Comparison of ENCODE assay signal across 8 cellular contexts in genomic region chr12:111406474-111407370, GRCh38. TPM values are rescaled to one million over a fixed set of nuclear protein-coding genes. Genes with fewer than 3 reads are reported as not detected.
A peak's percentile ranks its signal among the peaks of the same experiment; 100 is the strongest.
DNase-seq lines count a peak whose midpoint lies in the region; ATAC-seq and TF ChIP-seq lines count a peak whose summit lies in the region.

No MANE protein-coding gene starts in this region.

- H3T11ph ChIP-seq in H9 (ENCODE audit: low read length) = no peak overlapping the region

- H3K4me1 ChIP-seq in H9 (ENCODE audit: insufficient read depth, low read length) (peaks cover 3% of the 10 kb centered on the region; the same call in 1 of the 2 replicates), colonic mucosa (peaks cover 21% of the 10 kb centered on the region), mononuclear cell (ENCODE audit: insufficient read depth, low read length) (peaks cover 79% of the 10 kb centered on the region)

- H3K4ac ChIP-seq in H9 (ENCODE audit: low read depth, low read length) = no peak overlapping the region

- H4K5ac ChIP-seq in H9 (ENCODE audit: insufficient read length, low read depth, low read length) = no peak overlapping the region

- no peak overlapping the region for H2BK120ac ChIP-seq in H9 (ENCODE audit: low read depth, low read length, poor library complexity, severe bottlenecking)

- no peak overlapping the region; a peak in 1 of 7 replicates for H3K27ac Mint-ChIP-seq in H9

- no CpG with 5 or more reads among the region's 32 CpGs for WGBS in H9 (ENCODE audit: extremely low coverage, insufficient read length, low lambda C conversion rate)

- no peaks in the 10 kb centered on the region for H3K27me3 ChIP-seq in H9 (ENCODE audit: insufficient read depth, low read length)
- H3K27me3 ChIP-seq in colonic mucosa = no peaks in the 10 kb centered on the region
- H3K27me3 ChIP-seq in mononuclear cell (ENCODE audit: insufficient read depth, low read length) = no peaks in the 10 kb centered on the region

- H3K79me1 ChIP-seq in H9 (ENCODE audit: insufficient read depth, low read depth, low read length, poor library complexity, severe bottlenecking) = peaks cover 8% of the 10 kb centered on the region

- no peaks in the 10 kb centered on the region; a peak in 1 of 5 replicates for H3K9me3 Mint-ChIP-seq in H9

- H2BK20ac ChIP-seq in H9 (ENCODE audit: low read depth, low read length, poor library complexity, severe bottlenecking) = no peak overlapping the region

- H3K27ac ChIP-seq in H9 (ENCODE audit: insufficient read length, low read depth, low read length) (no peak overlapping the region), colonic mucosa (peak overlapping the region; percentile 84), temporal lobe (ENCODE audit: low read depth, low read length) (peak overlapping the region; percentile 50)

- no peak overlapping the region for H3K18ac ChIP-seq in H9 (ENCODE audit: insufficient read length, low read depth, low read length)

- H3K4me3 ChIP-seq in colonic mucosa (peak overlapping the region; percentile 92), mononuclear cell (ENCODE audit: low read length) (peak overlapping the region; percentile 96)

- no peak overlapping the region for H3K23ac ChIP-seq in H9 (ENCODE audit: insufficient read length, low read depth, low read length)

- peaks cover 13% of the 10 kb centered on the region for H3K23me2 ChIP-seq in H9 (ENCODE audit: insufficient read length, low read depth, low read length, poor library complexity, severe bottlenecking)

- H2BK12ac ChIP-seq in H9 (ENCODE audit: insufficient read length, low read depth, low read length) = no peak overlapping the region

- H3K56ac ChIP-seq in H9 (ENCODE audit: insufficient read length, low read depth, low read length) = no peak overlapping the region

- peaks cover 44 to 53% of the 10 kb centered on the region in 2 experiments for H3K4me1 Mint-ChIP-seq in H9

- no peaks in the 10 kb centered on the region for H3K36me3 Mint-ChIP-seq in H9 (ENCODE audit: insufficient read depth in 1 of 3, low read depth in 3 of 3)

- H3K4me3 Mint-ChIP-seq in H9 = peak overlapping the region; percentile 81 to 92

- H3K14ac ChIP-seq in H9 (ENCODE audit: insufficient read depth, low read length) = peak overlapping the region; percentile 52; the same call in 1 of the 2 replicates

- H2BK5ac ChIP-seq in H9 (ENCODE audit: insufficient read length, low read length) = no peak overlapping the region

- no peaks in the 10 kb centered on the region; the same call in none of the 2 replicates for H3K27me3 Mint-ChIP-seq in H9 (ENCODE audit: low read depth)

- no peak for TF ChIP-seq CTCF in H9 (conservative IDR thresholded peaks at IDR 0.05)
- no peak for TF ChIP-seq CTCF in colonic mucosa (IDR thresholded peaks at IDR 0.05)

- ATAC-seq in GM18858 (IDR thresholded peaks at IDR 0.05; ENCODE audit: unreplicated experiment) = no peak

- H3K4me2 ChIP-seq in H9 (ENCODE audit: insufficient read depth, insufficient read length, low read length) = peak overlapping the region; percentile 83

- H2BK15ac ChIP-seq in H9 (ENCODE audit: low read depth, low read length) = no peak overlapping the region

- no peak overlapping the region for H2AK5ac ChIP-seq in H9 (ENCODE audit: insufficient read length, low read length)

- peaks cover 37% of the 10 kb centered on the region; the same call in 1 of the 2 replicates for H3K79me2 ChIP-seq in H9 (ENCODE audit: insufficient read depth, low read length)

- H4K91ac ChIP-seq in H9 (ENCODE audit: insufficient read length, low read depth, low read length) = no peak overlapping the region

- no peaks in the 10 kb centered on the region for H4K20me1 ChIP-seq in H9 (ENCODE audit: control insufficient read depth, insufficient read depth, insufficient read length)

- intact Hi-C loops in colonic mucosa (cut with DNase I) = no loop called here

- H3K9ac ChIP-seq in H9 (ENCODE audit: extremely low read depth, insufficient read length, low read length) (peak overlapping the region; percentile 48), colonic mucosa (ENCODE audit: low read depth in 2 of 2, low read length in 2 of 2) (peak overlapping the region; percentile 67 to 77)

- no peaks in the 10 kb centered on the region for H3K36me3 ChIP-seq in colonic mucosa

- H3K9me3 ChIP-seq in H9 (ENCODE audit: control insufficient read depth, low read depth, low read length) (no peaks in the 10 kb centered on the region), colonic mucosa (no peaks in the 10 kb centered on the region), mononuclear cell (ENCODE audit: low read depth, low read length) (no peaks in the 10 kb centered on the region)

- H4K8ac ChIP-seq in H9 (replicated peaks; ENCODE audit: insufficient read length, low read depth, low read length) = no peak overlapping the region

- H2AFZ ChIP-seq in H9 (ENCODE audit: low read length) = no peak overlapping the region

- DNase-seq in H9 (no peak), T-helper 9 cell (peak; percentile 47), colonic mucosa (peak; percentile 43), DMS 273 treated with DMSO at 0.1 percent for 48 hours (lab: John Stamatoyannopoulos, UW) (no peak), NCI-H2107 treated with DMSO at 0.1 percent for 48 hours (lab: John Stamatoyannopoulos, UW; ENCODE audit: unreplicated experiment) (no peak)

RNA-seq across cellular contexts. Expression of gene SH2B3, which starts 1.0 kb away (rescaled TPM):
- total RNA-seq in H9 (2021) (37.9 and 40.3 TPM in 2 replicates), colonic mucosa (10 to 100 TPM; 26.4 to 40.9 TPM), mononuclear cell (137 TPM), temporal lobe (3.0 TPM)

RNA-seq across cellular contexts. Expression of gene PHETA1, which starts 37.8 kb away (rescaled TPM):
- total RNA-seq in H9 (2021) = 11.4 and 13.1 TPM in 2 replicates
- total RNA-seq in colonic mucosa = 10 to 100 TPM; 21.8 to 43.6 TPM
- total RNA-seq in mononuclear cell = 2.7 TPM
- 8.6 TPM for total RNA-seq in temporal lobe

Comparison
In these comparisons a context has a peak if more than half of its experiments do, and no peak if none do; other contexts are left out.
1. DNase-seq: peak in T-helper 9 cell (single experiment) and colonic mucosa (single experiment); none in H9 (single experiment), DMS 273 treated with DMSO at 0.1 percent for 48 hours (single experiment) and NCI-H2107 treated with DMSO at 0.1 percent for 48 hours (single experiment).